In the genomic region with DNA sequence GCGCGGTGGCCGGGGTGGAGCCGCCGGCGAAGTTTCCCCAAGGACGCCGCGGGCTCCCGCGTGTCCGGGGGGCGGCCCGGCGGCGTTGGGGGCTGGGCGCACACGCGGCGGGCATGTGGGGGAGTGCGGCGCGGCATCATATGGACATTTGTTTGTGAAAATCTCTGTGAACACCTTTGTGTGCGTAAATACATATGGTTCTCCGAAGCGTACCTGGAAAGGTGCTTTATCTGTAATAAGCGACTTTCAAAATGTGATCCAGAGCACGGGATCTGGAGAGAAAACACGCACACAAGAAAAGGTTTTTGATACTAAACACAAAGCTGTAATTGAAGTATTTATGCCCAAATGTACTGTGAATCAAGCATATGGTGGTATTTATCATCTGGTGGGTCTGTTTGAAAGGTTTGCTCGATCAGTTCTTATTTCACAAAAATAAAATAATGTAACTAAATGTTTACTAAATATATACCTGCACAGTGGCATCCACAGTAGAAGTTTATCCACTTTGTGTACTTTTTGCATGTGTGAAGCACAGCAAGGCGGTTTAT, we compare ENCODE assay signal across 8 cellular contexts. TPM values are rescaled to one million over a fixed set of nuclear protein-coding genes. Genes with fewer than 3 reads are reported as not detected.
DNase-seq lines count a peak whose midpoint lies in the region; ATAC-seq and TF ChIP-seq lines count a peak whose summit lies in the region.

No MANE protein-coding gene starts in this region.

- 4% methylated on average over 30 to 31 of the region's 31 CpGs for WGBS in heart right ventricle, 2 donors

- CTCF ChIA-PET in activated CD8-positive, alpha-beta T cell treated with anti-CD3 and anti-CD28 coated beads, Interleukin-2, amount 10 ng/mL, durations not matched to agents 7 days and 5 days (lab: Charles Lee), result interaction anchor here (0.9 to 5.7 kb wide), 10 partner anchors 14 to 1188 kb away, joined by 3 to 57 read pairs (median 5); no protein-coding TSS in a partner anchor

- POLR2A ChIA-PET in activated CD8-positive, alpha-beta T cell treated with anti-CD3 and anti-CD28 coated beads, Interleukin-2, amount 10 ng/mL, durations not matched to agents 7 days and 5 days (lab: Charles Lee), result interaction anchor here (0.6 to 6.5 kb wide), 20 partner anchors 15 to 481 kb away, joined by 3 to 172 read pairs (median 4); no protein-coding TSS in a partner anchor

- no peaks in the 10 kb centered on the region for H3K27me3 Mint-ChIP-seq in activated CD8-positive, alpha-beta T cell treated with anti-CD3 and anti-CD28 coated beads, Interleukin-2, amount 10 ng/mL, durations not matched to agents 7 days and 5 days (ENCODE audit: low read depth)
- H3K27me3 Mint-ChIP-seq in stimulated activated naive B cell treated with anti-CD40 and anti-IgM and Interleukin-4, amounts not matched to agents 10 μg/mL and 1 μg/mL and 100 μg/mL, for 72 hours, result no peaks in the 10 kb centered on the region

- H3K9ac ChIP-seq in iPS-15b (ENCODE audit: low read depth, low read length), result peak overlapping the region; percentile 48

- intact Hi-C loops in heart right ventricle (cut with DNase I), result loop anchor here (1.0 to 10.0 kb wide), 19 partner anchors 73 to 1184 kb away; no protein-coding TSS in a partner anchor
- intact Hi-C loops in Right ventricle myocardium inferior (cut with DNase I), result loop anchor here (1.0 to 10.0 kb wide), 9 partner anchors 94 to 1187 kb away; no protein-coding TSS in a partner anchor

- peaks cover 68% of the 10 kb centered on the region for H3K4me1 Mint-ChIP-seq in activated CD8-positive, alpha-beta T cell treated with anti-CD3 and anti-CD28 coated beads, Interleukin-2, amount 10 ng/mL, durations not matched to agents 7 days and 5 days (ENCODE audit: low read depth)
- H3K4me1 Mint-ChIP-seq in stimulated activated naive B cell treated with anti-CD40 and anti-IgM and Interleukin-4, amounts not matched to agents 10 μg/mL and 1 μg/mL and 100 μg/mL, for 72 hours, result peaks cover 25 to 50% of the 10 kb centered on the region in 2 donors

- H3K4me1 ChIP-seq in heart right ventricle (peaks cover 0 to 60% (median 25%) of the 10 kb centered on the region in 9 donors), iPS-15b (ENCODE audit: control insufficient read depth, insufficient read depth, low read length) (peaks cover 22% of the 10 kb centered on the region)

- peak overlapping the region; percentile 85 for H3K27ac Mint-ChIP-seq in activated CD8-positive, alpha-beta T cell treated with anti-CD3 and anti-CD28 coated beads, Interleukin-2, amount 10 ng/mL, durations not matched to agents 7 days and 5 days
- peak overlapping the region; percentile 67 for H3K27ac Mint-ChIP-seq in stimulated activated naive B cell treated with anti-CD40 and anti-IgM and Interleukin-4, amounts not matched to agents 10 μg/mL and 1 μg/mL and 100 μg/mL, for 72 hours

- H3K27ac ChIP-seq in heart right ventricle, result peak overlapping the region; percentile 80 to 99 (median 96)

- H3K4me3 ChIP-seq in heart right ventricle, result peak overlapping the region in 9 of 10 donors; percentile 52 to 86 (median 83)
- peak overlapping the region; percentile 50 for H3K4me3 ChIP-seq in iPS-15b (ENCODE audit: low read depth, low read length)

- H3K36me3 ChIP-seq in heart right ventricle (no peaks in the 10 kb centered on the region), iPS-15b (ENCODE audit: control insufficient read depth, insufficient read depth, low read length) (no peaks in the 10 kb centered on the region)

- H3K4me3 Mint-ChIP-seq in activated CD8-positive, alpha-beta T cell treated with anti-CD3 and anti-CD28 coated beads, Interleukin-2, amount 10 ng/mL, durations not matched to agents 7 days and 5 days, result peak overlapping the region; percentile 69
- H3K4me3 Mint-ChIP-seq in stimulated activated naive B cell treated with anti-CD40 and anti-IgM and Interleukin-4, amounts not matched to agents 10 μg/mL and 1 μg/mL and 100 μg/mL, for 72 hours, result peak overlapping the region; percentile 60 to 69

- H3K9me3 Mint-ChIP-seq in activated CD8-positive, alpha-beta T cell treated with anti-CD3 and anti-CD28 coated beads, Interleukin-2, amount 10 ng/mL, durations not matched to agents 7 days and 5 days (ENCODE audit: insufficient read depth), result no peaks in the 10 kb centered on the region
- no peaks in the 10 kb centered on the region for H3K9me3 Mint-ChIP-seq in stimulated activated naive B cell treated with anti-CD40 and anti-IgM and Interleukin-4, amounts not matched to agents 10 μg/mL and 1 μg/mL and 100 μg/mL, for 72 hours

- no peak for TF ChIP-seq CTCF in heart right ventricle (IDR thresholded peaks at IDR 0.05)

- H3K27me3 ChIP-seq in heart right ventricle (no peaks in the 10 kb centered on the region), iPS-15b (ENCODE audit: control insufficient read depth, insufficient read depth, low read length) (no peaks in the 10 kb centered on the region)

- peaks cover 34% of the 10 kb centered on the region for H3K36me3 Mint-ChIP-seq in activated CD8-positive, alpha-beta T cell treated with anti-CD3 and anti-CD28 coated beads, Interleukin-2, amount 10 ng/mL, durations not matched to agents 7 days and 5 days (ENCODE audit: low read depth)
- peaks cover 17 to 22% of the 10 kb centered on the region in 2 donors for H3K36me3 Mint-ChIP-seq in stimulated activated naive B cell treated with anti-CD40 and anti-IgM and Interleukin-4, amounts not matched to agents 10 μg/mL and 1 μg/mL and 100 μg/mL, for 72 hours

- peaks cover 0 to 3% (median 0%) of the 10 kb centered on the region in 11 donors for H3K9me3 ChIP-seq in heart right ventricle
- H3K9me3 ChIP-seq in iPS-15b (ENCODE audit: control insufficient read depth, insufficient read depth, low read length), result no peaks in the 10 kb centered on the region

- no peak for DNase-seq in heart right ventricle
- no peak for DNase-seq in Right ventricle myocardium inferior (ENCODE audit: missing footprints)
- no peak for DNase-seq in activated CD8-positive, alpha-beta T cell treated with anti-CD3 and anti-CD28 coated beads, Interleukin-2, amount 10 ng/mL, durations not matched to agents 7 days and 5 days
- no peak for DNase-seq in stimulated activated naive B cell treated with anti-CD40 and anti-IgM and Interleukin-4, amounts not matched to agents 10 μg/mL and 1 μg/mL and 100 μg/mL, for 72 hours

- peak in 1 of 8 donors; percentile 45 for ATAC-seq in heart right ventricle
- no peak for ATAC-seq in Right ventricle myocardium inferior
- ATAC-seq in activated CD8-positive, alpha-beta T cell treated with anti-CD3 and anti-CD28 coated beads, Interleukin-2, amount 10 ng/mL, durations not matched to agents 7 days and 5 days, result no peak
- no peak for ATAC-seq in stimulated activated naive B cell treated with anti-CD40 and anti-IgM and Interleukin-4, amounts not matched to agents 10 μg/mL and 1 μg/mL and 100 μg/mL, for 72 hours (replicated peaks)
- no peak for ATAC-seq in GM19023 (IDR thresholded peaks at IDR 0.05; ENCODE audit: unreplicated experiment)
- no peak for ATAC-seq in HG03342 (IDR thresholded peaks at IDR 0.05; ENCODE audit: unreplicated experiment)
- no peak for ATAC-seq in GM18517 (IDR thresholded peaks at IDR 0.05; ENCODE audit: unreplicated experiment)

RNA-seq across cellular contexts. Expression of a gene that starts 0.7 kb away (rescaled TPM):
- 100 to 1,000 TPM in 8 of 10 donors, 10 to 100 TPM in 2; 79.6 to 184 (median 129) TPM for total RNA-seq in heart right ventricle
- polyA plus RNA-seq in heart right ventricle, result 10 to 100 TPM; 25.7 to 33.6 TPM
- 96.8 TPM for total RNA-seq in Right ventricle myocardium inferior
- 100 to 1,000 TPM; 165 to 166 TPM for total RNA-seq in activated CD8-positive, alpha-beta T cell treated with anti-CD3 and anti-CD28 coated beads, Interleukin-2, amount 10 ng/mL, durations not matched to agents 7 days and 5 days
